In the genomic region with DNA sequence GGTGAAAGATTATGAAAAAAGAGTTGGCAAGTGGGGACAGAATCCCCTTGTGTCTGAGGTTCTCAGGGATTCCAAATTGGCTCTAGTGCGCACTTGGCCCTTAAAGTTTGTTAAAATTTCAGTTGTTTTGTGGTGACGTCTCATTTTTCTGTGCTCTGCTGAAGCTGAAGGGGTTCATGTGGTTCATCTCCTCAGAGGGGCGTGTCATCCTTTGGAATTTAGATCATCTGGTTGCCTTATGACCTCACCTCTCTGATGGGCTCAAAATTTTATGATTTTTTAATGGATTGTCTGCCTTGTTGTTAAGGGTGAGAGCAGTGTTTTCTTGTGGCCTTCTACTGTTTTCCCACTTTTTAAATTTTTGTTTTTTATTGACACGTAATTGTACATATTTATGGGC, we compare ENCODE assay signal across 17 cellular contexts. TPM values are rescaled to one million over a fixed set of nuclear protein-coding genes. Genes with fewer than 3 reads are reported as not detected.
"Had no signal": no experiment of that assay in that cellular context is flagged by ENCODE, and none has a peak within 500 bp of the region (broad histone marks: within the 10 kb centered on the region; RNA-seq: fewer than 3 reads in every experiment).

No MANE protein-coding gene starts in this region.

- DNase-seq: activated CD4-positive, CD25-positive, alpha-beta regulatory T cell treated with anti-CD3 and anti-CD28 coated beads, Interleukin-2, amount 50 U/mL, for 72 hours; activated naive CD4-positive, alpha-beta T cell treated with anti-CD3 and anti-CD28 coated beads for 36 hours; caudate nucleus; erythroblast; islet precursor cell; mammary epithelial cell; naive thymus-derived CD4-positive, alpha-beta T cell; posterior cingulate gyrus; retina; stimulated activated CD4-positive, alpha-beta T cell treated with anti-CD3 and anti-CD28 coated beads, Interleukin-2, amount 100 ng/mL, for 48 hours; T1000; thyroid gland had no signal

- H3K27me3 ChIP-seq: hepatocyte, thyroid gland had no signal

- H3K27ac Mint-ChIP-seq: activated naive CD4-positive, alpha-beta T cell treated with anti-CD3 and anti-CD28 coated beads for 36 hours had no signal

- H3K4me3 Mint-ChIP-seq: activated naive CD4-positive, alpha-beta T cell treated with anti-CD3 and anti-CD28 coated beads for 36 hours; activated T-helper 17 cell treated with anti-CD3 and anti-CD28 coated beads, Interleukin-2, amount 50 U/mL, for 72 hours; naive thymus-derived CD4-positive, alpha-beta T cell; stimulated activated memory B cell treated with anti-CD40 and anti-IgM and Interleukin-4, amounts not matched to agents 10 μg/mL and 1 μg/mL and 100 μg/mL, for 72 hours had no signal

- ATAC-seq: activated T-helper 17 cell treated with anti-CD3 and anti-CD28 coated beads, Interleukin-2, amount 50 U/mL, for 72 hours; naive thymus-derived CD4-positive, alpha-beta T cell; stimulated activated memory B cell treated with anti-CD40 and anti-IgM and Interleukin-4, amounts not matched to agents 10 μg/mL and 1 μg/mL and 100 μg/mL, for 72 hours had no signal

- H3K27me3 Mint-ChIP-seq: activated T-helper 17 cell treated with anti-CD3 and anti-CD28 coated beads, Interleukin-2, amount 50 U/mL, for 72 hours; naive thymus-derived CD4-positive, alpha-beta T cell; stimulated activated memory B cell treated with anti-CD40 and anti-IgM and Interleukin-4, amounts not matched to agents 10 μg/mL and 1 μg/mL and 100 μg/mL, for 72 hours had no signal

- H3K4me1 ChIP-seq: thyroid gland had no signal

- H3K27ac ChIP-seq: hepatocyte, thyroid gland had no signal

- H3K9me3 Mint-ChIP-seq: activated naive CD4-positive, alpha-beta T cell treated with anti-CD3 and anti-CD28 coated beads for 36 hours; activated T-helper 17 cell treated with anti-CD3 and anti-CD28 coated beads, Interleukin-2, amount 50 U/mL, for 72 hours; naive thymus-derived CD4-positive, alpha-beta T cell; stimulated activated memory B cell treated with anti-CD40 and anti-IgM and Interleukin-4, amounts not matched to agents 10 μg/mL and 1 μg/mL and 100 μg/mL, for 72 hours had no signal

RNA-seq across cellular contexts. Expression of a gene that starts 26.6 kb away (rescaled TPM):
- total RNA-seq: activated CD8-positive, alpha-beta memory T cell treated with anti-CD3 and anti-CD28 coated beads for 36 hours; activated naive CD4-positive, alpha-beta T cell treated with anti-CD3 and anti-CD28 coated beads for 36 hours; activated T-helper 17 cell treated with anti-CD3 and anti-CD28 coated beads, Interleukin-2, amount 50 U/mL, for 72 hours; hepatocyte; left lobe of liver; mammary epithelial cell; naive thymus-derived CD4-positive, alpha-beta T cell; thyroid gland had no signal
- polyA plus RNA-seq: hepatocyte; naive thymus-derived CD4-positive, alpha-beta T cell had no signal
